Comparison of ENCODE assay signal across 8 cellular contexts in the genomic region with DNA sequence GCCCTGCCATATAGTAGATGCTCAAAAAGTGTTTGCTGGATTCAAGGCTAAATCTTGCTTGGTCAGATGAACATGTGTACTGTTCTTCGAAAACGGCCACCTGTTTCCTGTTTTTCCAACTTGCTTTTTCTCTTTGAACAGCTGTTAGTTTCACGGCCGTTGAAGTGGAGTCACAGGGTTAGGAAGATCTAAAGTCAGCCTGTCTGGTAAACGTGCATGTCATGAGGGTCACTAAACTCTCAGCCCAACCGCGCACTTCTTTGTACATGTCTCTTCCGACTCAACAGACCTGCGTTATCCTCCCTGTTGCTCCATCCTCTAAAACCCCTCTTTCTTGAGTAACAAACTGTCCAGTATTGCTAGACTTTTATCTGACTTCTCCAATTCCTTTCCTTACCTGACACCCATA.
DNase-seq lines count a peak whose midpoint lies in the region; ATAC-seq and TF ChIP-seq lines count a peak whose summit lies in the region.

No MANE protein-coding gene starts in this region.

- H3K36me3 Mint-ChIP-seq in glutamatergic neuron (ENCODE audit: unreplicated experiment), result peaks cover 4% of the 10 kb centered on the region

- H3K27me3 Mint-ChIP-seq in glutamatergic neuron (ENCODE audit: unreplicated experiment), result no peaks in the 10 kb centered on the region

- H3K9me3 Mint-ChIP-seq in glutamatergic neuron (ENCODE audit: unreplicated experiment), result peaks cover 1% of the 10 kb centered on the region

- no peak overlapping the region for H3K4me3 Mint-ChIP-seq in glutamatergic neuron (ENCODE audit: unreplicated experiment)

- H3K27ac Mint-ChIP-seq in glutamatergic neuron (ENCODE audit: unreplicated experiment), result no peak overlapping the region

- TF ChIP-seq CTCF in glutamatergic neuron (IDR thresholded peaks at IDR 0.05; ENCODE audit: partially characterized antibody, unreplicated experiment), result no peak

- peaks cover 15% of the 10 kb centered on the region for H3K4me1 Mint-ChIP-seq in glutamatergic neuron (ENCODE audit: low read depth, unreplicated experiment)

- peak; percentile 86 for DNase-seq in DMS 273 (lab: John Stamatoyannopoulos, UW; ENCODE audit: unreplicated experiment)
- DNase-seq in dermis blood vessel endothelial cell, result peak; percentile 61
- DNase-seq in activated T-cell treated with anti-CD3 and anti-CD28 coated beads for 4 hours, result no peak
- DNase-seq in glutamatergic neuron, result no peak
- no peak for DNase-seq in midbrain (lab: John Stamatoyannopoulos, UW)
- DNase-seq in NK-92 treated with Interleukin-12 subunit alpha and Interleukin-12 subunit beta, amount 100 ng/mL, for 24 hours (lab: John Stamatoyannopoulos, UW), result no peak

- ATAC-seq in GM19328 (IDR thresholded peaks at IDR 0.05; ENCODE audit: unreplicated experiment) (peak; percentile 34), HG03135 (IDR thresholded peaks at IDR 0.05; ENCODE audit: unreplicated experiment) (peak; percentile 53)

Comparison
In these comparisons a context has a peak if more than half of its experiments do, and no peak if none do; other contexts are left out.
1. DNase-seq: peak in DMS 273 (single experiment) and dermis blood vessel endothelial cell (single experiment); none in activated T-cell treated with anti-CD3 and anti-CD28 coated beads for 4 hours (single experiment), glutamatergic neuron (single experiment), midbrain (single experiment) and NK-92 treated with Interleukin-12 subunit alpha and Interleukin-12 subunit beta, amount 100 ng/mL, for 24 hours (single experiment).